In the genomic region with DNA sequence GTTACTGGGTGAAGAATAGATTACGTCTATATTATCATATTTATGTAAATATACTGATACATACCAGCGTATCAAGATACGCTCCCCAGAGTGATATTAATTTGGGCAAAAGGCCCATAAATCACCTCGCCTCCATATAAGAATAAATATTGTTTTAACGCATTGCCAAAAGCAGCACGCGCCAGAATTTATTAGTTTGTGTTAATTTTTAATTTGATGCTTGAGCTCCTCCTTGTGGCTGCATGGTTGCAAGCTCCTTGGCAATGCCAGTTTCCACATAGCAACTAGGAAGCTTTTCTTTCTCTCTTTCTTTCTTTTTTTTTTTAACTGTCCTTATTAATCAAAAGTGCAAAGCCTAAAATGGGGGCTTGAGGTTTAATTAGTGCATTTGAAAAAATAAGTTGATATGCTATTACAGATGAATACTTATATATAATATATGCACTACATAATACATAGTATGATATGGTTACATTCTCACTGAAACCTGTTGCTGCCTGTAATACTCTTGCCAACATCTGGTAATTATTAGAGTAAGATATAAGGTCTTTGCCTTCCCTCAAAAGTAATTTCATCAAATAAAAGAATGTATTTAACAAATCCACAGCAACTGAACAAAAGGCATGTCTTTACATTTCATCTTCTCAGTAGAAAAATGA, we compare ENCODE assay signal across 8 cellular contexts.
DNase-seq lines count a peak whose midpoint lies in the region; ATAC-seq and TF ChIP-seq lines count a peak whose summit lies in the region.

No MANE protein-coding gene starts in this region.

- POLR2A ChIA-PET in IMR-90 (lab: Charles Lee; ENCODE audit: unreplicated experiment) = interaction anchor here (0.6 kb wide), 1 partner anchor 25 kb away, joined by 3 read pairs; no protein-coding TSS in a partner anchor

- H3K9ac ChIP-seq in IMR-90 (ENCODE audit: low read depth, low read length) (no peak overlapping the region), SU-DHL-6 (ENCODE audit: low read length) (no peak overlapping the region)

- TF ChIP-seq RAD21 in IMR-90 (IDR thresholded peaks at IDR 0.05; ENCODE audit: low read length) = peak; percentile 62

- no peak overlapping the region for H2BK120ac ChIP-seq in IMR-90 (ENCODE audit: low read depth, low read length)

- H2BK5ac ChIP-seq in IMR-90 (ENCODE audit: low read depth, low read length, poor library complexity, severe bottlenecking) = no peak overlapping the region

- H2AFZ ChIP-seq in IMR-90 (replicated peaks; ENCODE audit: low read length, poor library complexity) (no peak overlapping the region), SU-DHL-6 (ENCODE audit: low read depth, low read length, severe bottlenecking) (no peak overlapping the region)

- H3K9me2 ChIP-seq in SU-DHL-6 (replicated peaks; ENCODE audit: insufficient read depth, low read length) = no peaks in the 10 kb centered on the region

- no peak for TF ChIP-seq EP300 in gastroesophageal sphincter (IDR thresholded peaks at IDR 0.05)

- H3K9me3 ChIP-seq in IMR-90 (ENCODE audit: control insufficient read depth, insufficient read depth, low read length) (no peaks in the 10 kb centered on the region), SU-DHL-6 (ENCODE audit: insufficient read depth, low read length) (no peaks in the 10 kb centered on the region), gastroesophageal sphincter (no peaks in the 10 kb centered on the region)

- no peak overlapping the region for H3K27ac ChIP-seq in IMR-90 (ENCODE audit: insufficient read depth, low read length)
- no peak overlapping the region for H3K27ac ChIP-seq in SU-DHL-6 (ENCODE audit: low read depth, low read length)
- H3K27ac ChIP-seq in gastroesophageal sphincter = no peak overlapping the region

- no peak overlapping the region for H3K4me2 ChIP-seq in IMR-90 (ENCODE audit: low read depth, low read length)
- H3K4me2 ChIP-seq in SU-DHL-6 (ENCODE audit: low read depth, low read length, poor library complexity, severe bottlenecking) = no peak overlapping the region

- TF ChIP-seq POLR2A in IMR-90 (IDR thresholded peaks at IDR 0.05; ENCODE audit: low read depth, low read length) = no peak
- no peak for TF ChIP-seq POLR2A in gastroesophageal sphincter (IDR thresholded peaks at IDR 0.05)

- H4K5ac ChIP-seq in IMR-90 (ENCODE audit: low read depth, low read length) = no peak overlapping the region

- no peaks in the 10 kb centered on the region for H3K9me1 ChIP-seq in IMR-90 (ENCODE audit: insufficient read depth, low read length)

- H3K56ac ChIP-seq in IMR-90 (ENCODE audit: extremely low read depth, insufficient read depth, low read length) = no peak overlapping the region

- H3K18ac ChIP-seq in IMR-90 (ENCODE audit: low read depth, low read length) = no peak overlapping the region

- in situ Hi-C loops in IMR-90 (cut with MboI; ENCODE audit: low sequenced_read_pairs) = loop anchor here (25.0 kb wide), 1 partner anchor 398 kb away; no protein-coding TSS in a partner anchor

- H3K4me1 ChIP-seq in IMR-90 (ENCODE audit: control insufficient read depth, insufficient read depth, low read length) = no peaks in the 10 kb centered on the region
- peaks cover 0 to 9% (median 0%) of the 10 kb centered on the region in 3 donors for H3K4me1 ChIP-seq in gastroesophageal sphincter

- H3K4ac ChIP-seq in IMR-90 (ENCODE audit: low read depth, low read length) = no peak overlapping the region

- peak; percentile 69 for TF ChIP-seq CTCF in IMR-90 (conservative IDR thresholded peaks at IDR 0.05; ENCODE audit: low read depth, low read length)
- peak; percentile 77 for TF ChIP-seq CTCF in SU-DHL-6 (IDR thresholded peaks at IDR 0.05; ENCODE audit: insufficient read depth, low read length, poor library complexity, severe bottlenecking)
- peak; percentile 76 to 83 (median 77) for TF ChIP-seq CTCF in gastroesophageal sphincter (IDR thresholded peaks at IDR 0.05)

- DNase-seq in D341Med (ENCODE audit: low spot score) (peak; percentile 65), IMR-90 (peak; percentile 26), renal cortical epithelial cell (ENCODE audit: low read depth) (peak; percentile 53), posterior vena cava (ENCODE audit: low spot score) (no peak), GF-D8 (lab: John Stamatoyannopoulos, UW) (no peak)

- no peaks in the 10 kb centered on the region for H3K79me2 ChIP-seq in SU-DHL-6 (ENCODE audit: insufficient read depth, low read length)

- no peak overlapping the region for H2BK20ac ChIP-seq in IMR-90 (ENCODE audit: low read depth, low read length)

- H2BK15ac ChIP-seq in IMR-90 (ENCODE audit: low read depth, low read length) = no peak overlapping the region

- H3K27me3 ChIP-seq in IMR-90 (ENCODE audit: control insufficient read depth, insufficient read depth, low read length) (no peaks in the 10 kb centered on the region), SU-DHL-6 (ENCODE audit: low read length) (no peaks in the 10 kb centered on the region), gastroesophageal sphincter (no peaks in the 10 kb centered on the region)

- H3K23ac ChIP-seq in IMR-90 (ENCODE audit: low read depth, low read length) = no peak overlapping the region

- CTCF ChIA-PET in IMR-90 (lab: Yijun Ruan, JAX) = interaction anchor here (0.7 to 1.0 kb wide), 3 partner anchors 23 to 38 kb away, joined by 4 to 6 read pairs (median 6); no protein-coding TSS in a partner anchor

- H4K20me1 ChIP-seq in IMR-90 (ENCODE audit: insufficient read depth, low read length) (no peaks in the 10 kb centered on the region), SU-DHL-6 (ENCODE audit: low read depth, low read length) (no peaks in the 10 kb centered on the region)

- H3K14ac ChIP-seq in IMR-90 (replicated peaks; ENCODE audit: low read depth, low read length) = no peak overlapping the region

- no peak overlapping the region for H2AK9ac ChIP-seq in IMR-90 (replicated peaks; ENCODE audit: low read depth, low read length, poor library complexity)

- peak; percentile 48 for ATAC-seq in GM19043 (IDR thresholded peaks at IDR 0.05; ENCODE audit: low read depth, unreplicated experiment)
- 0 out of 2 replicates have a peak, but pooled peaks have one; percentile 40 for ATAC-seq in IMR-90 (ENCODE audit: low read depth)
- ATAC-seq in gastroesophageal sphincter = no peak

- BruUV-seq in IMR-90 (replicated peaks; lab: Mats Ljungman, UMichigan) = no TSS peak

- H3F3A ChIP-seq in SU-DHL-6 (ENCODE audit: insufficient read depth) = no peaks in the 10 kb centered on the region

- H2AK5ac ChIP-seq in IMR-90 (ENCODE audit: low read depth, low read length) = no peak overlapping the region

- H3K4me3 ChIP-seq in IMR-90 (ENCODE audit: insufficient read depth, low read depth, low read length) = no peak overlapping the region
- no peak overlapping the region for H3K4me3 ChIP-seq in SU-DHL-6 (ENCODE audit: insufficient read depth, low read length, poor library complexity, severe bottlenecking)
- peak overlapping the region in 1 of 2 donors; percentile 19 for H3K4me3 ChIP-seq in gastroesophageal sphincter

- dilution Hi-C loops in IMR-90 (cut with HindIII; ENCODE audit: low sequenced_read_pairs, unreplicated experiment) = no loop called here

- no peak overlapping the region for H4K8ac ChIP-seq in IMR-90 (ENCODE audit: low read depth in 2 of 2, low read length in 2 of 2)

- H3K79me1 ChIP-seq in IMR-90 (ENCODE audit: low read depth in 1 of 2, low read length in 2 of 2) = no peaks in the 10 kb centered on the region

- intact Hi-C loops in IMR-90 (cut with micrococcal nuclease) = loop anchor here (1.0 to 10.0 kb wide), 3 partner anchors 38 to 840 kb away; no protein-coding TSS in a partner anchor
- intact Hi-C loops in posterior vena cava (cut with DNase I) = loop anchor here in 1 of 2 donors (10.0 kb wide), 1 partner anchor 396 kb away; no protein-coding TSS in a partner anchor

- H3K36me3 ChIP-seq in IMR-90 (ENCODE audit: control insufficient read depth, insufficient read depth, low read length) (no peaks in the 10 kb centered on the region), SU-DHL-6 (ENCODE audit: low read length) (no peaks in the 10 kb centered on the region), gastroesophageal sphincter (no peaks in the 10 kb centered on the region)

- no peak overlapping the region for H4K91ac ChIP-seq in IMR-90 (ENCODE audit: insufficient read depth, low read depth, low read length)

- WGBS in IMR-90 (ENCODE audit: extremely low coverage in 2 of 2, insufficient read length in 1 of 2), 2 experiments = no CpG with 5 or more reads among the region's 7 CpGs
- WGBS in gastroesophageal sphincter (ENCODE audit: low coverage in 1 of 2), 2 donors = 1 to 2% methylated on average over 7 of the region's 7 CpGs

TF ChIP-seq in IMR-90, 13 proteins besides CTCF, POLR2A, EP300 and RAD21 (continues in another document):
- no peak for TF ChIP-seq RCOR1 (IDR thresholded peaks at IDR 0.05; ENCODE audit: insufficient replicate concordance, low read length)
- TF ChIP-seq MAZ (IDR thresholded peaks at IDR 0.05; ENCODE audit: borderline replicate concordance, low read depth, low read length) = no peak
- no peak for TF ChIP-seq NFE2L2 (IDR thresholded peaks at IDR 0.05; ENCODE audit: low read depth, low read length)
- TF ChIP-seq, protein P1, sequence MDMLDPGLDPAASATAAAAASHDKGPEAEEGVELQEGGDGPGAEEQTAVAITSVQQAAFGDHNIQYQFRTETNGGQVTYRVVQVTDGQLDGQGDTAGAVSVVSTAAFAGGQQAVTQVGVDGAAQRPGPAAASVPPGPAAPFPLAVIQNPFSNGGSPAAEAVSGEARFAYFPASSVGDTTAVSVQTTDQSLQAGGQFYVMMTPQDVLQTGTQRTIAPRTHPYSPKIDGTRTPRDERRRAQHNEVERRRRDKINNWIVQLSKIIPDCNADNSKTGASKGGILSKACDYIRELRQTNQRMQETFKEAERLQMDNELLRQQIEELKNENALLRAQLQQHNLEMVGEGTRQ (IDR thresholded peaks at IDR 0.05; ENCODE audit: low read depth, low read length) = no peak
- no peak for TF ChIP-seq MAFK (IDR thresholded peaks at IDR 0.05; ENCODE audit: low read depth, low read length)
- TF ChIP-seq MXI1 (IDR thresholded peaks at IDR 0.05; ENCODE audit: borderline replicate concordance, low read depth, low read length) = no peak
- no peak for TF ChIP-seq CHD1 (IDR thresholded peaks at IDR 0.05; ENCODE audit: low read depth, low read length)
- no peak for TF ChIP-seq RFX5 (IDR thresholded peaks at IDR 0.05; ENCODE audit: low read depth, low read length)
- TF ChIP-seq, protein P2, sequence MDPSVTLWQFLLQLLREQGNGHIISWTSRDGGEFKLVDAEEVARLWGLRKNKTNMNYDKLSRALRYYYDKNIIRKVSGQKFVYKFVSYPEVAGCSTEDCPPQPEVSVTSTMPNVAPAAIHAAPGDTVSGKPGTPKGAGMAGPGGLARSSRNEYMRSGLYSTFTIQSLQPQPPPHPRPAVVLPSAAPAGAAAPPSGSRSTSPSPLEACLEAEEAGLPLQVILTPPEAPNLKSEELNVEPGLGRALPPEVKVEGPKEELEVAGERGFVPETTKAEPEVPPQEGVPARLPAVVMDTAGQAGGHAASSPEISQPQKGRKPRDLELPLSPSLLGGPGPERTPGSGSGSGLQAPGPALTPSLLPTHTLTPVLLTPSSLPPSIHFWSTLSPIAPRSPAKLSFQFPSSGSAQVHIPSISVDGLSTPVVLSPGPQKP (IDR thresholded peaks at IDR 0.05; ENCODE audit: borderline replicate concordance, low read depth, low read length) = no peak
- TF ChIP-seq FOS (IDR thresholded peaks at IDR 0.05; ENCODE audit: low read depth, low read length) = no peak
- peak; percentile 18; the same call in 1 of the 2 replicates for TF ChIP-seq BHLHE40 (IDR thresholded peaks at IDR 0.05; ENCODE audit: low read depth, low read length)

Comparison
In these comparisons a context has a peak if more than half of its experiments do, and no peak if none do; other contexts are left out.
1. DNase-seq: peak in D341Med (single experiment), IMR-90 (single experiment) and renal cortical epithelial cell (single experiment); none in posterior vena cava (single experiment) and GF-D8 (single experiment).
2. Peak in every context shown above with its lines, with median percentiles within 50 percentile points of each other: CTCF ChIP-seq.